Comparison of ENCODE assay signal across 26 cellular contexts in the genomic region with DNA sequence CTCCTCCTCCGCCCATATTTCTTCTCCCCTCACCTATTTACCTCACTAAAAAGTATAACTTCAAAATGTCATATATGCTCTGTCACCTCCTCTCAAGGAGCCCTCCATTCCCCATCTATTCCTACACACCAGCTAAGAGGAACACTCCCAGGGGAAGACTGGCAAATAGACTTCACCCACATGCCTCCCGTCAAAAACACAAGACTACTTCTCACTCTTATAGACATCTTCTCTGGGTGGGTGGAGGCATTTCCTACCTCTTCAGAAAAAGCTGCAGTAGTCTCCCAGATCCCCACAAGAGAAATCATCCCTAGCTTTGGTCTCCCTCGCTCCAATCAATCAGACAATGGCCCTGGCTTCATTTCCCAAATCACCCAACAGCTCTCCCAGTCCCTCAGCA.
"Had no signal": no experiment of that assay in that cellular context is flagged by ENCODE, and none has a peak within 500 bp of the region (broad histone marks: within the 10 kb centered on the region; RNA-seq: fewer than 3 reads in every experiment).

No MANE protein-coding gene starts in this region.

- H3K9ac ChIP-seq: KMS-11 had no signal

- H3K27me3 ChIP-seq: ascending aorta, body of pancreas, breast epithelium had no signal

- H3K27ac ChIP-seq: ascending aorta, body of pancreas, breast epithelium, KMS-11, PC-9, RWPE1 had no signal

- DNase-seq: activated CD4-positive, alpha-beta T cell treated with anti-CD3 and anti-CD28 coated beads, Interleukin-2, amount 10 ng/mL, durations not matched to agents 24 days and 14 days; activated CD4-positive, alpha-beta T cell treated with anti-CD3 and anti-CD28 coated beads, Interleukin-2, amount 50 U/mL, for 4 hours; activated CD8-positive, alpha-beta T cell treated with anti-CD3 and anti-CD28 coated beads, Interleukin-2, amount 10 ng/mL, durations not matched to agents 7 days and 5 days; activated gamma-delta T cell; activated naive CD4-positive, alpha-beta T cell treated with Interleukin-2 at 50 U/mL for 16 hours; activated naive CD8-positive, alpha-beta T cell treated with anti-CD3 and anti-CD28 coated beads, Interleukin-2, amount 10 ng/mL, durations not matched to agents 7 days and 5 days; activated T-cell treated with anti-CD3 and anti-CD28 coated beads, Interleukin-2, amount 50 U/mL, for 24 hours; amygdala; body of pancreas; MM.1S; MV-4-11; NCI-H1092 treated with DMSO at 0.1 percent for 48 hours; NCI-H1417; NCI-H1694; NCI-H1930; NCI-H2081 treated with DMSO at 0.1 percent for 48 hours; NCI-H345; NCI-H526; NCI-H748 treated with DMSO at 0.1 percent for 48 hours; NK-92 treated with Interleukin-12 subunit alpha and Interleukin-12 subunit beta, amount 100 ng/mL, for 24 hours; PC-9 had no signal

- H3K4me1 ChIP-seq: ascending aorta, breast epithelium had no signal

- H3K4me2 ChIP-seq: KMS-11, PC-9 had no signal

- H3K4me3 ChIP-seq: ascending aorta, body of pancreas, breast epithelium, PC-9 had no signal

- H2AFZ ChIP-seq: PC-9 had no signal

- H3K9me3 ChIP-seq: ascending aorta, body of pancreas, breast epithelium had no signal

- ATAC-seq: activated CD8-positive, alpha-beta T cell treated with anti-CD3 and anti-CD28 coated beads, Interleukin-2, amount 10 ng/mL, durations not matched to agents 7 days and 5 days; body of pancreas; Right ventricle myocardium inferior had no signal

- H3K36me3 ChIP-seq: ascending aorta, breast epithelium had no signal
